8 cellular contexts compared by ENCODE assay signal in the genomic region with DNA sequence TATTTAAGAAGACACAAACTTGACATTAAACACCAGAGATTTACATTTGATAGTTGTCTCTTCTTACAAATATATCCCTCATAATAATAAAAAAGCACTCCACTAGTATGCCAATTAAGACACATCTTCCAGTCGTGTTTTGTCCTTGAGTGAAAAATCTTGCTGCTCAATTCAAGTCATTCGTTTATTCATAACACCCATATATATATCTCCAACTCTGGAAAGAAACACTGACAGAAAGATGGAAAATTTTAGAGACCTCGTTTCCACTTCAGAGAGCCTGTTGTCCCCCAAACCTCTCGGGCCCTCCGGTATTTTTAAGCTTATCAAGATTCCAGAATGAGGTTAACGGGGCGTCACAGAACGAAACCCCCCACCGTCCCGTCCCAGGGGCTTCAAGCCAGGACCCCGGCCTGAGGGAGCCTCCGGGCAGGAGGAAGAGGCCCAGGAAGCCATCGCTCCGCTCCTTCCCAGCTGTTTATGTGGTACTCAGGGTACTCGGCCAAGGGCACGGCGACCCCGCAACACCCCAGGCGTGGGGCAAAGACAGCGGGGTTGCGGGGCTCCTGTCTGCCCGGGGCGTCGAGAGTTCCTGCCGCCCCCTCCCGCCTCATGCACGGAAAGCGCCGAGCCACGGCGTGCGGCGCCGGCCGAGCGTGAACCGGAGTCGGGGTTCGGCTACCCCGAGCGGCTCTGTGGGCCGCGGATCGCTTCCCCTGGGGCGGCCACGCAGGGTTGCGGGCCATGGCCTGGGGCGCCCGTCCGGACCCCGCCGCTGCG. TPM values are rescaled to one million over a fixed set of nuclear protein-coding genes. Genes with fewer than 3 reads are reported as not detected.
DNase-seq lines count a peak whose midpoint lies in the region; ATAC-seq and TF ChIP-seq lines count a peak whose summit lies in the region.

No MANE protein-coding gene starts in this region.

- H3K4me3 Mint-ChIP-seq in type B pancreatic cell, result peak overlapping the region; percentile 76

- H3K9me3 ChIP-seq in SJSA1 (replicated peaks), result no peaks in the 10 kb centered on the region; the same call in 1 of the 2 replicates
- H3K9me3 ChIP-seq in colonic mucosa, result no peaks in the 10 kb centered on the region
- H3K9me3 ChIP-seq in lung (ENCODE audit: control insufficient read depth in 2 of 2, insufficient read depth in 1 of 2, low read length in 1 of 2), result peaks cover 0 to 3% of the 10 kb centered on the region in 2 donors

- peak overlapping the region; percentile 79 for H3K27ac Mint-ChIP-seq in type B pancreatic cell

- no peaks in the 10 kb centered on the region for H3K36me3 Mint-ChIP-seq in type B pancreatic cell

- H3K4me3 ChIP-seq in SJSA1 (peak overlapping the region; percentile 99), colonic mucosa (peak overlapping the region; percentile 33), lung (peak overlapping the region; percentile 31)

- intact Hi-C loops in Right ventricle myocardium inferior (cut with DNase I) (loop anchor here (2.0 to 5.0 kb wide), 2 partner anchors 45 to 66 kb away; no protein-coding TSS in a partner anchor), cardiac septum (cut with DNase I) (loop anchor here (5.0 kb wide), 2 partner anchors 45 to 60 kb away; no protein-coding TSS in a partner anchor), colonic mucosa (cut with DNase I) (loop anchor here (5.0 kb wide), 1 partner anchor 60 kb away; no protein-coding TSS in a partner anchor)

- DNase-seq in Right ventricle myocardium inferior (ENCODE audit: missing footprints) (no peak), cardiac septum (ENCODE audit: low spot score) (no peak), SJSA1 (ENCODE audit: low read depth in 1 of 2, low spot score in 2 of 2) (peak in 1 of 2 experiments; percentile 25), colonic mucosa (peak; percentile 28), lung (ENCODE audit: low spot score) (no peak), type B pancreatic cell (ENCODE audit: extremely low spot score, unreplicated experiment) (no peak), GM20000 (ENCODE audit: low spot score) (no peak)

- H3K27ac ChIP-seq in SJSA1 (0 out of 2 replicates have a peak overlapping the region, but pooled peaks have one; percentile 8), colonic mucosa (peak overlapping the region; percentile 57), lung (ENCODE audit: low read depth in 1 of 2, low read length in 1 of 2) (peak overlapping the region; percentile 86 to 99)

- H3K36me3 ChIP-seq in SJSA1 (peaks cover 9% of the 10 kb centered on the region), colonic mucosa (no peaks in the 10 kb centered on the region), lung (ENCODE audit: control insufficient read depth in 2 of 2, insufficient read depth in 2 of 2, low read length in 2 of 2) (no peaks in the 10 kb centered on the region)

- H3K9me3 Mint-ChIP-seq in type B pancreatic cell, result peaks cover 6% of the 10 kb centered on the region

- H3K9ac ChIP-seq in colonic mucosa (ENCODE audit: low read depth in 2 of 2, low read length in 2 of 2), result peak overlapping the region; percentile 61 to 87

- H3K4me1 ChIP-seq in SJSA1 (replicated peaks) (peaks cover 23% of the 10 kb centered on the region), colonic mucosa (peaks cover 3% of the 10 kb centered on the region), lung (ENCODE audit: control insufficient read depth in 2 of 2, insufficient read depth in 2 of 2, low read length in 2 of 2) (peaks cover 10 to 11% of the 10 kb centered on the region in 2 donors)

- H3K4me1 Mint-ChIP-seq in type B pancreatic cell (ENCODE audit: unreplicated experiment), result peaks cover 16% of the 10 kb centered on the region

- no peak for TF ChIP-seq CTCF in colonic mucosa (IDR thresholded peaks at IDR 0.05)
- TF ChIP-seq CTCF in lung (IDR thresholded peaks at IDR 0.05; ENCODE audit: control extremely low read depth, extremely low read depth), result no peak
- no peak for TF ChIP-seq CTCF in type B pancreatic cell (conservative IDR thresholded peaks at IDR 0.05)
- TF ChIP-seq CTCF in GM20000 (IDR thresholded peaks at IDR 0.05; ENCODE audit: extremely low read depth, missing control alignments), result no peak

- H3K27me3 ChIP-seq in SJSA1 (replicated peaks) (no peaks in the 10 kb centered on the region), colonic mucosa (no peaks in the 10 kb centered on the region), lung (ENCODE audit: control insufficient read depth, insufficient read depth) (no peaks in the 10 kb centered on the region)

- ATAC-seq in Right ventricle myocardium inferior, result peak; percentile 10
- ATAC-seq in lung (ENCODE audit: insufficient read depth, low FRiP score), result peak; percentile 31
- no peak for ATAC-seq in GM19397 (IDR thresholded peaks at IDR 0.05; ENCODE audit: unreplicated experiment)

- 11 to 16% methylated on average over 34 to 53 of the region's 53 CpGs for WGBS in lung, 2 donors

- no peaks in the 10 kb centered on the region for H3K27me3 Mint-ChIP-seq in type B pancreatic cell

RNA-seq across cellular contexts. Expression of a gene that starts 0.6 kb away (rescaled TPM):
- 35.5 TPM for total RNA-seq in Right ventricle myocardium inferior
- total RNA-seq in cardiac septum, result 34.2 TPM
- 27.4 and 32.8 TPM in 2 replicates for total RNA-seq in SJSA1 (2014; rRNA removed; shearing (Covaris generic))
- 10 to 100 TPM; 37.3 to 81.7 TPM for total RNA-seq in colonic mucosa
- 10 to 100 TPM; 22.7 to 35.0 TPM for total RNA-seq in lung
- polyA plus RNA-seq in lung, result 10 to 100 TPM; 13.8 to 24.9 TPM
- total RNA-seq in type B pancreatic cell (ENCODE audit: low replicate concordance), result 23.2 and 31.9 TPM in 2 replicates

Comparison
In these comparisons a context has a peak if more than half of its experiments do, and no peak if none do; other contexts are left out.
1. H3K27ac ChIP-seq: peak in every context shown above with its lines; median percentile 92 in lung; 57 in colonic mucosa; 8 in SJSA1.
2. H3K4me3 ChIP-seq: peak in every context shown above with its lines; median percentile 99 in SJSA1; 33 in colonic mucosa; 31 in lung.